In the genomic region with DNA sequence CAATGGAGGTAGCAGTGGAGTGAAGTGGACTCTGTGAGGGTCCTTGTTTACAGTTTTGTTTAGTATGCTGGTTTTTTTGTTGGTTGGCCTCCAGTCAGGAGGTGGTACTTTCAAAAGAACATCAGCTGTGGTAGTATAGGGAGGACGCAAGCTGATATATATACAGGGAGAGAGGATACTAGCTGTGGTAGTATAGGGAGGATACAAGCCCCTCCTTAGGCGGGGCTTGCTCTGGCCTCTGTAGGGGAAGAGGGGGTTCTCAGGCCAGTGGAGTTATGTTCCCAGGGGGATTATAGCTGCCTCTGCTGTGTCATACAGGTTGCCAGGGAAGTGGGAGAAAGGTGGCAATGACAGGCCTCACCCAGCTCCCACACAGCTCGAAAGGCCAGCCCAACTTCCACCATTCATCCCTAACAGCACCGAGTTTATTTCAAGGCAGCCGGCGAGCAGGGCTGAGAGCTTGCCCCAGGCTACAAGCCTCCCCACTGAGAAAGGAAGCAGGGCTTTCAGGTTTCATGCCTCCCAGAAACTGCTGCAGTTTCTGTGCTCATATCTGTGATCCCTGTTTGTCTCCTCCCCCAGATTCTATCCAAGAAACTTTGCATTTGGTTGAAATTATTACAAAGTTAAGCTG, we compare ENCODE assay signal across 1 cellular context.
TF ChIP-seq lines count a peak whose summit lies in the region.

No MANE protein-coding gene starts in this region.

TF ChIP-seq in GM23338, 12 proteins besides CTCF, POLR2A, EP300 and RAD21 (continued from another document):
- TF ChIP-seq ZNF462 (CRISPR knock-in tag; IDR thresholded peaks at IDR 0.05) (no peak), REST (IDR thresholded peaks at IDR 0.05; ENCODE audit: unreplicated experiment) (no peak), ETS1 (IDR thresholded peaks at IDR 0.05) (no peak)
